Comparison of ENCODE assay signal across 18 cellular contexts in genomic region chr15:38843736-38844590, GRCh38.
DNase-seq lines count a peak whose midpoint lies in the region; ATAC-seq and TF ChIP-seq lines count a peak whose summit lies in the region.
"Had no signal": no experiment of that assay in that cellular context is flagged by ENCODE, and none has a peak within 500 bp of the region (broad histone marks: within the 10 kb centered on the region; RNA-seq: fewer than 3 reads in every experiment).

No MANE protein-coding gene starts in this region.

- peaks cover 5% of the 10 kb centered on the region for H3K27me3 Mint-ChIP-seq in nephron progenitor cell (ENCODE audit: low read depth, poor library complexity)
- peaks cover 14 to 26% of the 10 kb centered on the region in 2 donors for H3K27me3 Mint-ChIP-seq in natural killer cell treated with Interleukin-12 subunit alpha and Interleukin-12 subunit beta and Interleukin-15 and Interleukin-18, amount 100 ng/mL, for 72 hours

- peak; percentile 23 for DNase-seq in CD1c-positive myeloid dendritic cell (ENCODE audit: extremely low spot score)
- DNase-seq in LoVo (ENCODE audit: low spot score): peak; percentile 17
- DNase-seq in epithelial cell of esophagus (ENCODE audit: low read depth): peak; percentile 17
- no peak for DNase-seq in nephron progenitor cell
- no peak for DNase-seq in mucosa of gallbladder (ENCODE audit: low spot score)
- DNase-seq in natural killer cell treated with Interleukin-12 subunit alpha and Interleukin-12 subunit beta and Interleukin-15 and Interleukin-18, amount 100 ng/mL, for 72 hours (ENCODE audit: low spot score): no peak
- no peak for DNase-seq in cardiac septum (ENCODE audit: low spot score)
- no peak for DNase-seq in ureter (ENCODE audit: low spot score)
- DNase-seq: activated CD8-positive, alpha-beta T cell treated with anti-CD3 and anti-CD28 coated beads, Interleukin-2, amount 10 ng/mL, durations not matched to agents 7 days and 5 days; activated naive CD4-positive, alpha-beta T cell treated with Interleukin-2 at 50 U/mL for 16 hours; cerebellar nuclear complex; KG1; left lung; NCI-H2107; pancreas; PC-3; stimulated activated naive CD4-positive, alpha-beta T cell; T-helper 17 cell had no signal

- no peak for TF ChIP-seq CTCF in epithelial cell of esophagus (IDR thresholded peaks at IDR 0.05; ENCODE audit: insufficient read depth, low read depth, low read length, missing control alignments)
- no peak for TF ChIP-seq CTCF in nephron progenitor cell (IDR thresholded peaks at IDR 0.05)

- intact Hi-C loops in cardiac septum (cut with DNase I): no loop called here

- H3K36me3 Mint-ChIP-seq in nephron progenitor cell (ENCODE audit: low read depth): peaks cover 6% of the 10 kb centered on the region
- no peaks in the 10 kb centered on the region for H3K36me3 Mint-ChIP-seq in natural killer cell treated with Interleukin-12 subunit alpha and Interleukin-12 subunit beta and Interleukin-15 and Interleukin-18, amount 100 ng/mL, for 72 hours

- H3K4me3 ChIP-seq in epithelial cell of esophagus (ENCODE audit: low read length): no peak overlapping the region
- H3K4me3 ChIP-seq: left lung, pancreas had no signal

- H3K9me3 Mint-ChIP-seq in nephron progenitor cell: peaks cover 15% of the 10 kb centered on the region
- no peaks in the 10 kb centered on the region for H3K9me3 Mint-ChIP-seq in natural killer cell treated with Interleukin-12 subunit alpha and Interleukin-12 subunit beta and Interleukin-15 and Interleukin-18, amount 100 ng/mL, for 72 hours

- no peak for ATAC-seq in natural killer cell treated with Interleukin-12 subunit alpha and Interleukin-12 subunit beta and Interleukin-15 and Interleukin-18, amount 100 ng/mL, for 72 hours
- ATAC-seq: activated CD8-positive, alpha-beta T cell treated with anti-CD3 and anti-CD28 coated beads, Interleukin-2, amount 10 ng/mL, durations not matched to agents 7 days and 5 days; left lung; pancreas; PC-3; T-helper 17 cell had no signal

- H3K4me3 Mint-ChIP-seq in nephron progenitor cell: no peak overlapping the region
- H3K4me3 Mint-ChIP-seq in natural killer cell treated with Interleukin-12 subunit alpha and Interleukin-12 subunit beta and Interleukin-15 and Interleukin-18, amount 100 ng/mL, for 72 hours: no peak overlapping the region
- H3K4me3 Mint-ChIP-seq: activated CD8-positive, alpha-beta T cell treated with anti-CD3 and anti-CD28 coated beads, Interleukin-2, amount 10 ng/mL, durations not matched to agents 7 days and 5 days; T-helper 17 cell had no signal

- peak overlapping the region; percentile 36 for H3K27ac Mint-ChIP-seq in nephron progenitor cell
- H3K27ac Mint-ChIP-seq in natural killer cell treated with Interleukin-12 subunit alpha and Interleukin-12 subunit beta and Interleukin-15 and Interleukin-18, amount 100 ng/mL, for 72 hours: no peak overlapping the region
- H3K27ac Mint-ChIP-seq: activated CD8-positive, alpha-beta T cell treated with anti-CD3 and anti-CD28 coated beads, Interleukin-2, amount 10 ng/mL, durations not matched to agents 7 days and 5 days; T-helper 17 cell had no signal

- H3K4me1 Mint-ChIP-seq in nephron progenitor cell: peaks cover 13% of the 10 kb centered on the region
- H3K4me1 Mint-ChIP-seq in natural killer cell treated with Interleukin-12 subunit alpha and Interleukin-12 subunit beta and Interleukin-15 and Interleukin-18, amount 100 ng/mL, for 72 hours (ENCODE audit: low read depth in 2 of 2): no peaks in the 10 kb centered on the region

Comparison
In these comparisons a context has a peak if more than half of its experiments do, and no peak if none do; other contexts are left out.
1. DNase-seq: peak in CD1c-positive myeloid dendritic cell (single experiment), LoVo (single experiment) and epithelial cell of esophagus (single experiment); none in nephron progenitor cell (single experiment), mucosa of gallbladder (single experiment), natural killer cell treated with Interleukin-12 subunit alpha and Interleukin-12 subunit beta and Interleukin-15 and Interleukin-18, amount 100 ng/mL, for 72 hours (single experiment), cardiac septum (single experiment) and ureter (single experiment).